34 cellular contexts compared by ENCODE assay signal in genomic region chr2:39872748-39873147, GRCh38.
"Had no signal": no experiment of that assay in that cellular context is flagged by ENCODE, and none has a peak within 500 bp of the region (broad histone marks: within the 10 kb centered on the region; RNA-seq: fewer than 3 reads in every experiment).

No MANE protein-coding gene starts in this region.

- H3K9me3 Mint-ChIP-seq: activated CD4-positive, alpha-beta memory T cell treated with anti-CD3 and anti-CD28 coated beads for 36 hours; activated CD4-positive, alpha-beta T cell treated with anti-CD3 and anti-CD28 coated beads, Interleukin-2, amount 10 ng/mL, durations not matched to agents 24 days and 14 days; activated CD8-positive, alpha-beta T cell treated with anti-CD3 and anti-CD28 coated beads for 36 hours; activated naive CD4-positive, alpha-beta T cell treated with anti-CD3 and anti-CD28 coated beads for 36 hours; activated naive CD8-positive, alpha-beta T cell treated with anti-CD3 and anti-CD28 coated beads for 36 hours; activated T-cell treated with anti-CD3 and anti-CD28 coated beads, Interleukin-2, amount 50 U/mL, for 4 hours; activated T-cell treated with anti-CD3 and anti-CD28 coated beads, Interleukin-2, amount 50 U/mL, for 72 hours; activated T-helper 1 cell treated with anti-CD3 and anti-CD28 coated beads, Interleukin-12 subunit alpha, Interleukin-12 subunit beta, Interleukin-2, Interleukin-4 antibody, amounts not matched to agents 30 ng/mL and 10 ng/mL and 1 ng/mL, durations not matched to agents 14 hours and 24 hours and 36 hours; activated T-helper 17 cell treated with anti-CD3 and anti-CD28 coated beads, Interleukin-2, amount 50 U/mL, for 72 hours; T-helper 1 cell treated with Interleukin-12 subunit alpha and Interleukin-12 subunit beta and Interleukin-4 antibody, amounts not matched to agents 30 μg/mL and 1 μg/mL, for 36 hours; T-helper 2 cell treated with Interferon-gamma antibody and Interleukin-4, amounts not matched to agents 5 μg/mL and 100 μg/mL, for 36 hours had no signal

- H3K4me3 ChIP-seq: adrenal gland, body of pancreas, breast epithelium had no signal

- H3K4me1 ChIP-seq: adrenal gland, body of pancreas, breast epithelium had no signal

- H3K4me3 Mint-ChIP-seq: activated B cell treated with CpG ODN at 0.5 μM for 24 hours; activated CD4-positive, alpha-beta memory T cell treated with anti-CD3 and anti-CD28 coated beads for 36 hours; activated CD4-positive, alpha-beta T cell treated with anti-CD3 and anti-CD28 coated beads, Interleukin-2, amount 10 ng/mL, durations not matched to agents 24 days and 14 days; activated CD8-positive, alpha-beta T cell treated with anti-CD3 and anti-CD28 coated beads for 36 hours; activated naive CD4-positive, alpha-beta T cell treated with anti-CD3 and anti-CD28 coated beads for 36 hours; activated naive CD8-positive, alpha-beta T cell treated with anti-CD3 and anti-CD28 coated beads for 36 hours; activated T-cell treated with anti-CD3 and anti-CD28 coated beads, Interleukin-2, amount 50 U/mL, for 4 hours; activated T-cell treated with anti-CD3 and anti-CD28 coated beads, Interleukin-2, amount 50 U/mL, for 72 hours; activated T-helper 1 cell treated with anti-CD3 and anti-CD28 coated beads, Interleukin-12 subunit alpha, Interleukin-12 subunit beta, Interleukin-2, Interleukin-4 antibody, amounts not matched to agents 30 ng/mL and 10 ng/mL and 1 ng/mL, durations not matched to agents 14 hours and 24 hours and 36 hours; activated T-helper 17 cell treated with anti-CD3 and anti-CD28 coated beads, Interleukin-2, amount 50 U/mL, for 72 hours; T-helper 1 cell treated with Interleukin-12 subunit alpha and Interleukin-12 subunit beta and Interleukin-4 antibody, amounts not matched to agents 30 μg/mL and 1 μg/mL, for 36 hours; T-helper 2 cell treated with Interferon-gamma antibody and Interleukin-4, amounts not matched to agents 5 μg/mL and 100 μg/mL, for 36 hours had no signal

- H3K36me3 ChIP-seq: adrenal gland, brain microvascular endothelial cell, breast epithelium had no signal

- H3K27me3 Mint-ChIP-seq: activated B cell treated with CpG ODN at 0.5 μM for 24 hours had no signal

- H3K36me3 Mint-ChIP-seq: activated CD4-positive, alpha-beta memory T cell treated with anti-CD3 and anti-CD28 coated beads for 36 hours; activated naive CD4-positive, alpha-beta T cell treated with anti-CD3 and anti-CD28 coated beads, Interleukin-2, amount 50 U/mL, for 72 hours; activated naive CD8-positive, alpha-beta T cell treated with anti-CD3 and anti-CD28 coated beads for 36 hours had no signal

- H3K9me3 ChIP-seq: adrenal gland, body of pancreas, breast epithelium had no signal

- H3K27ac Mint-ChIP-seq: activated B cell treated with CpG ODN at 0.5 μM for 24 hours; activated CD4-positive, alpha-beta memory T cell treated with anti-CD3 and anti-CD28 coated beads for 36 hours; activated CD4-positive, alpha-beta T cell treated with anti-CD3 and anti-CD28 coated beads, Interleukin-2, amount 10 ng/mL, durations not matched to agents 24 days and 14 days; activated CD8-positive, alpha-beta T cell treated with anti-CD3 and anti-CD28 coated beads for 36 hours; activated naive CD4-positive, alpha-beta T cell treated with anti-CD3 and anti-CD28 coated beads for 36 hours; activated naive CD4-positive, alpha-beta T cell treated with anti-CD3 and anti-CD28 coated beads, Interleukin-2, amount 50 U/mL, for 72 hours; activated naive CD8-positive, alpha-beta T cell treated with anti-CD3 and anti-CD28 coated beads for 36 hours; activated T-cell treated with anti-CD3 and anti-CD28 coated beads, Interleukin-2, amount 50 U/mL, for 72 hours; activated T-helper 1 cell treated with anti-CD3 and anti-CD28 coated beads, Interleukin-12 subunit alpha, Interleukin-12 subunit beta, Interleukin-2, Interleukin-4 antibody, amounts not matched to agents 30 ng/mL and 10 ng/mL and 1 ng/mL, durations not matched to agents 14 hours and 24 hours and 36 hours; activated T-helper 17 cell treated with anti-CD3 and anti-CD28 coated beads, Interleukin-2, amount 50 U/mL, for 72 hours; T-helper 1 cell treated with Interleukin-12 subunit alpha and Interleukin-12 subunit beta and Interleukin-4 antibody, amounts not matched to agents 30 μg/mL and 1 μg/mL, for 36 hours; T-helper 2 cell treated with Interferon-gamma antibody and Interleukin-4, amounts not matched to agents 5 μg/mL and 100 μg/mL, for 36 hours had no signal

- H3K4me1 Mint-ChIP-seq: activated B cell treated with CpG ODN at 0.5 μM for 24 hours; activated CD4-positive, alpha-beta T cell treated with anti-CD3 and anti-CD28 coated beads, Interleukin-2, amount 10 ng/mL, durations not matched to agents 24 days and 14 days; activated naive CD8-positive, alpha-beta T cell treated with anti-CD3 and anti-CD28 coated beads for 36 hours; activated T-helper 17 cell treated with anti-CD3 and anti-CD28 coated beads, Interleukin-2, amount 50 U/mL, for 72 hours had no signal

- H3K27ac ChIP-seq: adrenal gland, body of pancreas, brain microvascular endothelial cell, breast epithelium, VCaP had no signal

- DNase-seq: activated B cell treated with CpG ODN at 0.5 μM for 24 hours; activated CD4-positive, alpha-beta memory T cell treated with anti-CD3 and anti-CD28 coated beads for 36 hours; activated CD4-positive, alpha-beta T cell treated with anti-CD3 and anti-CD28 coated beads for 4 hours; activated CD4-positive, alpha-beta T cell treated with anti-CD3 and anti-CD28 coated beads, Interleukin-2, amount 10 ng/mL, durations not matched to agents 24 days and 14 days; activated CD4-positive, alpha-beta T cell treated with anti-CD3 and anti-CD28 coated beads, Interleukin-2, amount 50 U/mL, for 1 hour; activated CD4-positive, alpha-beta T cell treated with anti-CD3 and anti-CD28 coated beads, Interleukin-2, amount 50 U/mL, for 4 hours; activated CD4-positive, CD25-positive, alpha-beta regulatory T cell treated with anti-CD3 and anti-CD28 coated beads, Interleukin-2, amount 50 U/mL, for 72 hours; activated CD8-positive, alpha-beta memory T cell treated with anti-CD3 and anti-CD28 coated beads, Interleukin-2, amount 50 U/mL, for 4 hours; activated CD8-positive, alpha-beta T cell treated with anti-CD3 and anti-CD28 coated beads for 36 hours; activated effector memory CD4-positive, alpha-beta T cell treated with anti-CD3 and anti-CD28 coated beads, Interleukin-2, amount 50 U/mL, for 16 hours; activated gamma-delta T cell treated with Interleukin-2 at 50 U/mL for 16 hours; activated naive CD4-positive, alpha-beta T cell; activated naive CD4-positive, alpha-beta T cell treated with anti-CD3 and anti-CD28 coated beads for 36 hours; activated naive CD4-positive, alpha-beta T cell treated with anti-CD3 and anti-CD28 coated beads, Interleukin-2, amount 50 U/mL, for 16 hours; activated naive CD8-positive, alpha-beta T cell treated with anti-CD3 and anti-CD28 coated beads for 36 hours; activated T-cell treated with anti-CD3 and anti-CD28 coated beads for 4 hours; activated T-cell treated with anti-CD3 and anti-CD28 coated beads, Interleukin-2, amount 50 U/mL, for 1 hour; activated T-cell treated with anti-CD3 and anti-CD28 coated beads, Interleukin-2, amount 50 U/mL, for 4 hours; activated T-cell treated with anti-CD3 and anti-CD28 coated beads, Interleukin-2, amount 50 U/mL, for 72 hours; adrenal gland; amniotic stem cell; aorta; body of pancreas; brain microvascular endothelial cell; central memory CD4-positive, alpha-beta T cell; T-helper 2 cell; T-helper 9 cell had no signal

- ATAC-seq: activated CD8-positive, alpha-beta T cell treated with anti-CD3 and anti-CD28 coated beads for 36 hours; activated naive CD4-positive, alpha-beta T cell treated with anti-CD3 and anti-CD28 coated beads, Interleukin-2, amount 50 U/mL, for 72 hours; activated T-cell treated with anti-CD3 and anti-CD28 coated beads, Interleukin-2, amount 50 U/mL, for 4 hours; activated T-cell treated with anti-CD3 and anti-CD28 coated beads, Interleukin-2, amount 50 U/mL, for 72 hours; activated T-helper 17 cell treated with anti-CD3 and anti-CD28 coated beads, Interleukin-2, amount 50 U/mL, for 72 hours; body of pancreas had no signal

- H3K27me3 ChIP-seq: adrenal gland, body of pancreas, brain microvascular endothelial cell, breast epithelium had no signal
